Comparison of ENCODE assay signal across 1 cellular context in the genomic region with DNA sequence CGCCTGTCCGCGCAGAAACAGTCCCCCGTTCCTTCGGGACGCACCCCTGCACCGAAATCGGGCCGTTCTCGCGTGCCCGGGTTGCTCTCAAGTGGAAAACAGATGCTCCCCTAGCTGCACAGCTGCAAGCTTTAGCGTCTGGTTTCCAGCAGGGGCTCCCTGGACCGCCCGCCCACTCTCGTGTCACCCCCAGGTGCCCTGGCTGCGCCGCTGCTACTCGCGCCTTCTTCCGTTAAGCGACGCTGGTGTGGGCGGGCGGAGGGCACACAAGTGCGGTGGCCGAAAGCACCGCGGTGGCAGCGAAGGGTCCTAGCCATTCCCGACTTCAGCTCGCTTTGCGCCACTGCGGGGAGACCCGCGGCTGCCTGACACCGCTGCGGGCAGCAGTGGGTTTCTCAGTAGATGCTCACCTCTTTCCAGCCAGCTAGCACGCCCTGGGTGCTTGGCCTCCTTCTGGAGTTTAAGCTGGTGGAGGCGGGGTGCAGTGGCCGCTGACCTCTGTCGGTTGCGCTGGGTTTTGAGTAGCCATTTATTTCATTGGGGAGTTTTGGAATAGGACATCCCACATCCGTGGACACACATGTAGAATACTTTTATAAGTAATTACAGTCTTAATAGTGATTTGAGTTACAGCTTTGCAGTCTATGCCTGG.
TF ChIP-seq lines count a peak whose summit lies in the region.

No MANE protein-coding gene starts in this region.

TF ChIP-seq in HepG2, 621 proteins besides CTCF, POLR2A, EP300 and RAD21 (continued from another document and continues in another):
- TF ChIP-seq, protein P1, sequence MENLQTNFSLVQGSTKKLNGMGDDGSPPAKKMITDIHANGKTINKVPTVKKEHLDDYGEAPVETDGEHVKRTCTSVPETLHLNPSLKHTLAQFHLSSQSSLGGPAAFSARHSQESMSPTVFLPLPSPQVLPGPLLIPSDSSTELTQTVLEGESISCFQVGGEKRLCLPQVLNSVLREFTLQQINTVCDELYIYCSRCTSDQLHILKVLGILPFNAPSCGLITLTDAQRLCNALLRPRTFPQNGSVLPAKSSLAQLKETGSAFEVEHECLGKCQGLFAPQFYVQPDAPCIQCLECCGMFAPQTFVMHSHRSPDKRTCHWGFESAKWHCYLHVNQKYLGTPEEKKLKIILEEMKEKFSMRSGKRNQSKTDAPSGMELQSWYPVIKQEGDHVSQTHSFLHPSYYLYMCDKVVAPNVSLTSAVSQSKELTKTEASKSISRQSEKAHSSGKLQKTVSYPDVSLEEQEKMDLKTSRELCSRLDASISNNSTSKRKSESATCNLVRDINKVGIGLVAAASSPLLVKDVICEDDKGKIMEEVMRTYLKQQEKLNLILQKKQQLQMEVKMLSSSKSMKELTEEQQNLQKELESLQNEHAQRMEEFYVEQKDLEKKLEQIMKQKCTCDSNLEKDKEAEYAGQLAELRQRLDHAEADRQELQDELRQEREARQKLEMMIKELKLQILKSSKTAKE (CRISPR knock-in tag; IDR thresholded peaks at IDR 0.05; ENCODE audit: borderline replicate concordance): no peak
- no peak for TF ChIP-seq KDM5A (IDR thresholded peaks at IDR 0.05; ENCODE audit: borderline replicate concordance, low read length)
- TF ChIP-seq, protein P2, sequence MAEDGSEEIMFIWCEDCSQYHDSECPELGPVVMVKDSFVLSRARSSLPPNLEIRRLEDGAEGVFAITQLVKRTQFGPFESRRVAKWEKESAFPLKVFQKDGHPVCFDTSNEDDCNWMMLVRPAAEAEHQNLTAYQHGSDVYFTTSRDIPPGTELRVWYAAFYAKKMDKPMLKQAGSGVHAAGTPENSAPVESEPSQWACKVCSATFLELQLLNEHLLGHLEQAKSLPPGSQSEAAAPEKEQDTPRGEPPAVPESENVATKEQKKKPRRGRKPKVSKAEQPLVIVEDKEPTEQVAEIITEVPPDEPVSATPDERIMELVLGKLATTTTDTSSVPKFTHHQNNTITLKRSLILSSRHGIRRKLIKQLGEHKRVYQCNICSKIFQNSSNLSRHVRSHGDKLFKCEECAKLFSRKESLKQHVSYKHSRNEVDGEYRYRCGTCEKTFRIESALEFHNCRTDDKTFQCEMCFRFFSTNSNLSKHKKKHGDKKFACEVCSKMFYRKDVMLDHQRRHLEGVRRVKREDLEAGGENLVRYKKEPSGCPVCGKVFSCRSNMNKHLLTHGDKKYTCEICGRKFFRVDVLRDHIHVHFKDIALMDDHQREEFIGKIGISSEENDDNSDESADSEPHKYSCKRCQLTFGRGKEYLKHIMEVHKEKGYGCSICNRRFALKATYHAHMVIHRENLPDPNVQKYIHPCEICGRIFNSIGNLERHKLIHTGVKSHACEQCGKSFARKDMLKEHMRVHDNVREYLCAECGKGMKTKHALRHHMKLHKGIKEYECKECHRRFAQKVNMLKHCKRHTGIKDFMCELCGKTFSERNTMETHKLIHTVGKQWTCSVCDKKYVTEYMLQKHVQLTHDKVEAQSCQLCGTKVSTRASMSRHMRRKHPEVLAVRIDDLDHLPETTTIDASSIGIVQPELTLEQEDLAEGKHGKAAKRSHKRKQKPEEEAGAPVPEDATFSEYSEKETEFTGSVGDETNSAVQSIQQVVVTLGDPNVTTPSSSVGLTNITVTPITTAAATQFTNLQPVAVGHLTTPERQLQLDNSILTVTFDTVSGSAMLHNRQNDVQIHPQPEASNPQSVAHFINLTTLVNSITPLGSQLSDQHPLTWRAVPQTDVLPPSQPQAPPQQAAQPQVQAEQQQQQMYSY (CRISPR knock-in tag; IDR thresholded peaks at IDR 0.05): no peak
- TF ChIP-seq RNF2 (conservative IDR thresholded peaks at IDR 0.05; ENCODE audit: low read depth): no peak
- TF ChIP-seq, protein P3, sequence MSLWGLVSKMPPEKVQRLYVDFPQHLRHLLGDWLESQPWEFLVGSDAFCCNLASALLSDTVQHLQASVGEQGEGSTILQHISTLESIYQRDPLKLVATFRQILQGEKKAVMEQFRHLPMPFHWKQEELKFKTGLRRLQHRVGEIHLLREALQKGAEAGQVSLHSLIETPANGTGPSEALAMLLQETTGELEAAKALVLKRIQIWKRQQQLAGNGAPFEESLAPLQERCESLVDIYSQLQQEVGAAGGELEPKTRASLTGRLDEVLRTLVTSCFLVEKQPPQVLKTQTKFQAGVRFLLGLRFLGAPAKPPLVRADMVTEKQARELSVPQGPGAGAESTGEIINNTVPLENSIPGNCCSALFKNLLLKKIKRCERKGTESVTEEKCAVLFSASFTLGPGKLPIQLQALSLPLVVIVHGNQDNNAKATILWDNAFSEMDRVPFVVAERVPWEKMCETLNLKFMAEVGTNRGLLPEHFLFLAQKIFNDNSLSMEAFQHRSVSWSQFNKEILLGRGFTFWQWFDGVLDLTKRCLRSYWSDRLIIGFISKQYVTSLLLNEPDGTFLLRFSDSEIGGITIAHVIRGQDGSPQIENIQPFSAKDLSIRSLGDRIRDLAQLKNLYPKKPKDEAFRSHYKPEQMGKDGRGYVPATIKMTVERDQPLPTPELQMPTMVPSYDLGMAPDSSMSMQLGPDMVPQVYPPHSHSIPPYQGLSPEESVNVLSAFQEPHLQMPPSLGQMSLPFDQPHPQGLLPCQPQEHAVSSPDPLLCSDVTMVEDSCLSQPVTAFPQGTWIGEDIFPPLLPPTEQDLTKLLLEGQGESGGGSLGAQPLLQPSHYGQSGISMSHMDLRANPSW (CRISPR knock-in tag; IDR thresholded peaks at IDR 0.05; ENCODE audit: borderline replicate concordance): no peak
- no peak; the same call in 1 of the 2 replicates for TF ChIP-seq SPEN (CRISPR knock-in tag; IDR thresholded peaks at IDR 0.05; ENCODE audit: low read depth)
- no peak for TF ChIP-seq IKZF4 (CRISPR knock-in tag; IDR thresholded peaks at IDR 0.05; ENCODE audit: borderline replicate concordance, low read depth, not compliant biosample characterization)
- TF ChIP-seq, protein P4, sequence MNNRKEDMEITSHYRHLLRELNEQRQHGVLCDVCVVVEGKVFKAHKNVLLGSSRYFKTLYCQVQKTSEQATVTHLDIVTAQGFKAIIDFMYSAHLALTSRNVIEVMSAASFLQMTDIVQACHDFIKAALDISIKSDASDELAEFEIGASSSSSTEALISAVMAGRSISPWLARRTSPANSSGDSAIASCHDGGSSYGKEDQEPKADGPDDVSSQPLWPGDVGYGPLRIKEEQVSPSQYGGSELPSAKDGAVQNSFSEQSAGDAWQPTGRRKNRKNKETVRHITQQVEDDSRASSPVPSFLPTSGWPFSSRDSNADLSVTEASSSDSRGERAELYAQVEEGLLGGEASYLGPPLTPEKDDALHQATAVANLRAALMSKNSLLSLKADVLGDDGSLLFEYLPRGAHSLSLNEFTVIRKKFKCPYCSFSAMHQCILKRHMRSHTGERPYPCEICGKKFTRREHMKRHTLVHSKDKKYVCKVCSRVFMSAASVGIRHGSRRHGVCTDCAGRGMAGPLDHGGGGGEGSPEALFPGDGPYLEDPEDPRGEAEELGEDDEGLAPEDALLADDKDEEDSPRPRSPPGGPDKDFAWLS (CRISPR knock-in tag; IDR thresholded peaks at IDR 0.05; ENCODE audit: borderline replicate concordance): no peak
- TF ChIP-seq, protein P5, sequence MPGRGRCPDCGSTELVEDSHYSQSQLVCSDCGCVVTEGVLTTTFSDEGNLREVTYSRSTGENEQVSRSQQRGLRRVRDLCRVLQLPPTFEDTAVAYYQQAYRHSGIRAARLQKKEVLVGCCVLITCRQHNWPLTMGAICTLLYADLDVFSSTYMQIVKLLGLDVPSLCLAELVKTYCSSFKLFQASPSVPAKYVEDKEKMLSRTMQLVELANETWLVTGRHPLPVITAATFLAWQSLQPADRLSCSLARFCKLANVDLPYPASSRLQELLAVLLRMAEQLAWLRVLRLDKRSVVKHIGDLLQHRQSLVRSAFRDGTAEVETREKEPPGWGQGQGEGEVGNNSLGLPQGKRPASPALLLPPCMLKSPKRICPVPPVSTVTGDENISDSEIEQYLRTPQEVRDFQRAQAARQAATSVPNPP (CRISPR knock-in tag; IDR thresholded peaks at IDR 0.05): no peak; the same call in 1 of the 2 replicates
- TF ChIP-seq ZNF761 (CRISPR knock-in tag; conservative IDR thresholded peaks at IDR 0.05): no peak
- peak; percentile 44; the same call in 1 of the 2 replicates for TF ChIP-seq SP5 (CRISPR knock-in tag; IDR thresholded peaks at IDR 0.05; ENCODE audit: borderline replicate concordance, low read depth)
- no peak for TF ChIP-seq ZFP41 (CRISPR knock-in tag; IDR thresholded peaks at IDR 0.05; ENCODE audit: borderline replicate concordance)
- TF ChIP-seq, protein P6, sequence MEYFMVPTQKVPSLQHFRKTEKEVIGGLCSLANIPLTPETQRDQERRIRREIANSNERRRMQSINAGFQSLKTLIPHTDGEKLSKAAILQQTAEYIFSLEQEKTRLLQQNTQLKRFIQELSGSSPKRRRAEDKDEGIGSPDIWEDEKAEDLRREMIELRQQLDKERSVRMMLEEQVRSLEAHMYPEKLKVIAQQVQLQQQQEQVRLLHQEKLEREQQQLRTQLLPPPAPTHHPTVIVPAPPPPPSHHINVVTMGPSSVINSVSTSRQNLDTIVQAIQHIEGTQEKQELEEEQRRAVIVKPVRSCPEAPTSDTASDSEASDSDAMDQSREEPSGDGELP (IDR thresholded peaks at IDR 0.05; ENCODE audit: borderline replicate concordance, low read depth): no peak
- TF ChIP-seq ZNF879 (CRISPR knock-in tag; IDR thresholded peaks at IDR 0.05): no peak
- TF ChIP-seq ZNF724P (CRISPR knock-in tag; IDR thresholded peaks at IDR 0.05; ENCODE audit: borderline replicate concordance): no peak
- 0 out of 2 replicates have a peak, but pooled peaks have one; percentile 27 for TF ChIP-seq TGIF2 (CRISPR knock-in tag; IDR thresholded peaks at IDR 0.05)
- no peak for TF ChIP-seq ZNF20 (CRISPR knock-in tag; IDR thresholded peaks at IDR 0.05)
- no peak for TF ChIP-seq MAZ (IDR thresholded peaks at IDR 0.05; ENCODE audit: borderline replicate concordance, low read depth, low read length)
- TF ChIP-seq MAZ (CRISPR knock-in tag; IDR thresholded peaks at IDR 0.05; ENCODE audit: low read depth): peak; percentile 84
- TF ChIP-seq LCORL (IDR thresholded peaks at IDR 0.05): no peak
- peak; percentile 45; the same call in 1 of the 2 replicates for TF ChIP-seq LCORL (CRISPR knock-in tag; IDR thresholded peaks at IDR 0.05)
- TF ChIP-seq, protein P7, sequence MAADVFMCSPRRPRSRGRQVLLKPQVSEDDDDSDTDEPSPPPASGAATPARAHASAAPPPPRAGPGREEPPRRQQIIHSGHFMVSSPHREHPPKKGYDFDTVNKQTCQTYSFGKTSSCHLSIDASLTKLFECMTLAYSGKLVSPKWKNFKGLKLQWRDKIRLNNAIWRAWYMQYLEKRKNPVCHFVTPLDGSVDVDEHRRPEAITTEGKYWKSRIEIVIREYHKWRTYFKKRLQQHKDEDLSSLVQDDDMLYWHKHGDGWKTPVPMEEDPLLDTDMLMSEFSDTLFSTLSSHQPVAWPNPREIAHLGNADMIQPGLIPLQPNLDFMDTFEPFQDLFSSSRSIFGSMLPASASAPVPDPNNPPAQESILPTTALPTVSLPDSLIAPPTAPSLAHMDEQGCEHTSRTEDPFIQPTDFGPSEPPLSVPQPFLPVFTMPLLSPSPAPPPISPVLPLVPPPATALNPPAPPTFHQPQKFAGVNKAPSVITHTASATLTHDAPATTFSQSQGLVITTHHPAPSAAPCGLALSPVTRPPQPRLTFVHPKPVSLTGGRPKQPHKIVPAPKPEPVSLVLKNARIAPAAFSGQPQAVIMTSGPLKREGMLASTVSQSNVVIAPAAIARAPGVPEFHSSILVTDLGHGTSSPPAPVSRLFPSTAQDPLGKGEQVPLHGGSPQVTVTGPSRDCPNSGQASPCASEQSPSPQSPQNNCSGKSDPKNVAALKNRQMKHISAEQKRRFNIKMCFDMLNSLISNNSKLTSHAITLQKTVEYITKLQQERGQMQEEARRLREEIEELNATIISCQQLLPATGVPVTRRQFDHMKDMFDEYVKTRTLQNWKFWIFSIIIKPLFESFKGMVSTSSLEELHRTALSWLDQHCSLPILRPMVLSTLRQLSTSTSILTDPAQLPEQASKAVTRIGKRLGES (CRISPR knock-in tag; IDR thresholded peaks at IDR 0.05; ENCODE audit: borderline replicate concordance): no peak
- no peak for TF ChIP-seq KLF15 (CRISPR knock-in tag; IDR thresholded peaks at IDR 0.05; ENCODE audit: borderline replicate concordance)
- TF ChIP-seq, protein P8, sequence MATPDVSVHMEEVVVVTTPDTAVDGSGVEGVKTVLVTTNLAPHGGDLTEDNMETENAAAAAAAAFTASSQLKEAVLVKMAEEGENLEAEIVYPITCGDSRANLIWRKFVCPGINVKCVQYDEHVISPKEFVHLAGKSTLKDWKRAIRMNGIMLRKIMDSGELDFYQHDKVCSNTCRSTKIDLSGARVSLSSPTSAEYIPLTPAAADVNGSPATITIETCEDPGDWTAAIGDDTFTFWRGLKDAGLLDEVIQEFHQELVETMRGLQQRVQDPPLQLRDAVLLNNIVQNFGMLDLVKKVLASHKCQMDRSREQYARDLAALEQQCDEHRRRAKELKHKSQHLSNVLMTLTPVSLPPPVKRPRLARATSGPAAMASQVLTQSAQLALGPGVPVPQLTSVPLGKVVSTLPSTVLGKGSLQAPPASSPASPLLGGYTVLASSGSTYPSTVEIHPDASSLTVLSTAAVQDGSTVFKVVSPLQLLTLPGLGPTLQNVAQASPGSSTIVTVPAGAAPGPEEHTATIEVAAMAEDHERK (CRISPR knock-in tag; IDR thresholded peaks at IDR 0.05; ENCODE audit: low read depth): no peak
- no peak for TF ChIP-seq ZMYM2 (CRISPR knock-in tag; IDR thresholded peaks at IDR 0.05)
- TF ChIP-seq YEATS2 (CRISPR knock-in tag; IDR thresholded peaks at IDR 0.05; ENCODE audit: borderline replicate concordance): no peak
- peak; percentile 95 for TF ChIP-seq ZNF274 (CRISPR knock-in tag; IDR thresholded peaks at IDR 0.05)
- peak; percentile 93 for TF ChIP-seq ZNF607 (CRISPR knock-in tag; IDR thresholded peaks at IDR 0.05; ENCODE audit: borderline replicate concordance)
- TF ChIP-seq, protein P9, sequence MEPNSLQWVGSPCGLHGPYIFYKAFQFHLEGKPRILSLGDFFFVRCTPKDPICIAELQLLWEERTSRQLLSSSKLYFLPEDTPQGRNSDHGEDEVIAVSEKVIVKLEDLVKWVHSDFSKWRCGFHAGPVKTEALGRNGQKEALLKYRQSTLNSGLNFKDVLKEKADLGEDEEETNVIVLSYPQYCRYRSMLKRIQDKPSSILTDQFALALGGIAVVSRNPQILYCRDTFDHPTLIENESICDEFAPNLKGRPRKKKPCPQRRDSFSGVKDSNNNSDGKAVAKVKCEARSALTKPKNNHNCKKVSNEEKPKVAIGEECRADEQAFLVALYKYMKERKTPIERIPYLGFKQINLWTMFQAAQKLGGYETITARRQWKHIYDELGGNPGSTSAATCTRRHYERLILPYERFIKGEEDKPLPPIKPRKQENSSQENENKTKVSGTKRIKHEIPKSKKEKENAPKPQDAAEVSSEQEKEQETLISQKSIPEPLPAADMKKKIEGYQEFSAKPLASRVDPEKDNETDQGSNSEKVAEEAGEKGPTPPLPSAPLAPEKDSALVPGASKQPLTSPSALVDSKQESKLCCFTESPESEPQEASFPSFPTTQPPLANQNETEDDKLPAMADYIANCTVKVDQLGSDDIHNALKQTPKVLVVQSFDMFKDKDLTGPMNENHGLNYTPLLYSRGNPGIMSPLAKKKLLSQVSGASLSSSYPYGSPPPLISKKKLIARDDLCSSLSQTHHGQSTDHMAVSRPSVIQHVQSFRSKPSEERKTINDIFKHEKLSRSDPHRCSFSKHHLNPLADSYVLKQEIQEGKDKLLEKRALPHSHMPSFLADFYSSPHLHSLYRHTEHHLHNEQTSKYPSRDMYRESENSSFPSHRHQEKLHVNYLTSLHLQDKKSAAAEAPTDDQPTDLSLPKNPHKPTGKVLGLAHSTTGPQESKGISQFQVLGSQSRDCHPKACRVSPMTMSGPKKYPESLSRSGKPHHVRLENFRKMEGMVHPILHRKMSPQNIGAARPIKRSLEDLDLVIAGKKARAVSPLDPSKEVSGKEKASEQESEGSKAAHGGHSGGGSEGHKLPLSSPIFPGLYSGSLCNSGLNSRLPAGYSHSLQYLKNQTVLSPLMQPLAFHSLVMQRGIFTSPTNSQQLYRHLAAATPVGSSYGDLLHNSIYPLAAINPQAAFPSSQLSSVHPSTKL (CRISPR knock-in tag; IDR thresholded peaks at IDR 0.05): peak; percentile 54; the same call in 1 of the 2 replicates
- TF ChIP-seq ZNF33A (CRISPR knock-in tag; IDR thresholded peaks at IDR 0.05; ENCODE audit: borderline replicate concordance): no peak
- no peak for TF ChIP-seq IKZF1 (IDR thresholded peaks at IDR 0.05)
- no peak for TF ChIP-seq ZEB1 (IDR thresholded peaks at IDR 0.05; ENCODE audit: insufficient replicate concordance, low read depth)
